24 cellular contexts compared by ENCODE assay signal in the genomic region with DNA sequence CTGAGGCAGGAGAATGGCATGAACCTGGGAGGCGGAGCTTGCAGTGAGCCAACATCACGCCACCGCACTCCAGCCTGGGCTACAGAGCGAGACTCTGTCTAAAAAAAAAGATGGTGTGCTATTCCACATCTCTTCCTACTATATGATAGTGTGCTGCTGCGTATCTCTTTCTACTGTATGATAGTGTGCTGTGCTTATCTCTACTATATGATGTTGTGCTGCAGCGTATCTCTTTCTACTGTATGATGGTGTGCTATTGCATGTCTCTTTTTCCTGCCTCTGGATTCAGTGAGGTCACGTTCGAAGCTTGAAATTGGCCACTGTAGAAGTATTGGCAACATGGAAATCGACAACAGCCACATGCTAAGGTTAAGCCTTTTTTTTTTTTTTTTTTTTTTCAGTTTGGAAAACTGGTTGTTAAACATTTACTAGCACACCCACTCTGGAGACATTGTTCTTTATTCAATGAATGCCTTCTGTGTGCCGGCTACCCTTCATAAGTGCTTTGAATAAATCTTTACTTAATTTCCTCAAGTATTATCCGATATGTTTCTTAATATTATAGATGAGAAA. TPM values are rescaled to one million over a fixed set of nuclear protein-coding genes. Genes with fewer than 3 reads are reported as not detected.
A peak's percentile ranks its signal among the peaks of the same experiment; 100 is the strongest.
DNase-seq lines count a peak whose midpoint lies in the region; ATAC-seq, FAIRE-seq and TF ChIP-seq lines count a peak whose summit lies in the region.
"Had no signal": no experiment of that assay in that cellular context is flagged by ENCODE, and none has a peak within 500 bp of the region (broad histone marks: within the 10 kb centered on the region; RNA-seq: fewer than 3 reads in every experiment).

No MANE protein-coding gene starts in this region.

- no peak overlapping the region for H3K9ac ChIP-seq in kidney (ENCODE audit: low read length in 2 of 2)

- DNase-seq in HuH-7 (ENCODE audit: low spot score): peak; percentile 15
- no peak for DNase-seq in kidney
- no peak for DNase-seq in left lung
- peak; percentile 78 for DNase-seq in renal cortical epithelial cell (ENCODE audit: low read depth)
- no peak for DNase-seq in mucosa of gallbladder (ENCODE audit: low spot score)
- no peak for DNase-seq in hypothalamus (lab: John Stamatoyannopoulos, UW)
- no peak for DNase-seq in upper lobe of right lung
- DNase-seq: Caco-2; CD8-positive, alpha-beta T cell; DMS 273 treated with DMSO at 0.1 percent for 48 hours; DND-41; H9; NCI-H1048; NCI-H1417; NCI-H1694 treated with DMSO at 0.1 percent for 48 hours; NCI-H2081; NCI-H2227 treated with DMSO at 0.1 percent for 48 hours; NCI-H526 treated with DMSO at 0.1 percent for 48 hours; RPMI8226; SHP77 had no signal

- no peaks in the 10 kb centered on the region for H3K4me1 ChIP-seq in kidney (ENCODE audit: control insufficient read depth in 1 of 2, insufficient read depth in 1 of 2, low read depth in 1 of 2, low read length in 2 of 2)
- H3K4me1 ChIP-seq in left lung: peaks cover 5 to 17% of the 10 kb centered on the region in 2 donors
- no peaks in the 10 kb centered on the region for H3K4me1 ChIP-seq in upper lobe of right lung
- H3K4me1 ChIP-seq: Caco-2 had no signal

- H3K4me3 ChIP-seq in kidney (ENCODE audit: low read length in 2 of 2) (no peak overlapping the region), left lung (no peak overlapping the region), upper lobe of right lung (no peak overlapping the region)
- H3K4me3 ChIP-seq: GM23338 had no signal

- ATAC-seq in left lung: peak; percentile 40
- no peak for ATAC-seq in GM21825 (IDR thresholded peaks at IDR 0.05; ENCODE audit: unreplicated experiment)
- ATAC-seq in upper lobe of right lung: no peak
- ATAC-seq: CD8-positive, alpha-beta T cell; GM23338 had no signal

- H3K27ac ChIP-seq in kidney (ENCODE audit: low read depth in 2 of 2, low read length in 2 of 2) (no peak overlapping the region), left lung (no peak overlapping the region), upper lobe of right lung (no peak overlapping the region)
- H3K27ac ChIP-seq: C4-2B had no signal

- H3K36me3 ChIP-seq in kidney (ENCODE audit: control insufficient read depth in 1 of 2, insufficient read depth in 2 of 2, low read length in 2 of 2) (no peaks in the 10 kb centered on the region), left lung (no peaks in the 10 kb centered on the region), upper lobe of right lung (no peaks in the 10 kb centered on the region)

- intact Hi-C loops in kidney (cut with DNase I) (no loop called here), left lung (cut with DNase I) (no loop called here), upper lobe of right lung (cut with DNase I) (no loop called here)

- H3K27me3 ChIP-seq in left lung (no peaks in the 10 kb centered on the region), upper lobe of right lung (no peaks in the 10 kb centered on the region)

- H3K9me3 ChIP-seq in kidney (ENCODE audit: control insufficient read depth in 1 of 2, low read length in 2 of 2) (peaks cover 0 to 4% of the 10 kb centered on the region in 2 donors), left lung (peaks cover 0 to 10% of the 10 kb centered on the region in 2 donors), upper lobe of right lung (no peaks in the 10 kb centered on the region)
- H3K9me3 ChIP-seq: Caco-2 had no signal

- FAIRE-seq in kidney (lab: Jason Lieb, UNC): peak; percentile 49
- FAIRE-seq: GM12892 had no signal

- TF ChIP-seq CTCF in kidney (IDR thresholded peaks at IDR 0.05; ENCODE audit: borderline replicate concordance, extremely low read depth, insufficient read depth) (no peak), left lung (IDR thresholded peaks at IDR 0.05) (no peak), upper lobe of right lung (IDR thresholded peaks at IDR 0.05) (no peak)

RNA-seq across cellular contexts. Expression of a gene that starts 31.0 kb away (rescaled TPM):
- total RNA-seq in kidney (39.1 TPM), left lung (10 to 100 TPM; 34.7 to 36.4 TPM), renal cortical epithelial cell (51.9 and 67.7 TPM in 2 replicates), mucosa of gallbladder (44.4 TPM), upper lobe of right lung (29.3 TPM)
- 23.2 TPM for polyA plus RNA-seq in kidney (ENCODE audit: insufficient read depth, low read depth, low replicate concordance)

RNA-seq across cellular contexts. Expression of a gene that starts 31.3 kb away (rescaled TPM):
- total RNA-seq in kidney (1.1 TPM), left lung (under 1 TPM; 0.38 to 0.39 TPM), renal cortical epithelial cell (0.87 and 1.7 TPM in 2 replicates), mucosa of gallbladder (0.92 TPM), upper lobe of right lung (not detected)
- 0.75 TPM for polyA plus RNA-seq in kidney (ENCODE audit: insufficient read depth, low read depth, low replicate concordance)

Comparison
In these comparisons a context has a peak if more than half of its experiments do, and no peak if none do; other contexts are left out.
1. DNase-seq: peak in HuH-7 (single experiment) and renal cortical epithelial cell (single experiment); none in kidney (single experiment), left lung (0 of 2), mucosa of gallbladder (single experiment), hypothalamus (0 of 51) and upper lobe of right lung (single experiment).